ENCODE assay signal across 10 cellular contexts in the genomic region with DNA sequence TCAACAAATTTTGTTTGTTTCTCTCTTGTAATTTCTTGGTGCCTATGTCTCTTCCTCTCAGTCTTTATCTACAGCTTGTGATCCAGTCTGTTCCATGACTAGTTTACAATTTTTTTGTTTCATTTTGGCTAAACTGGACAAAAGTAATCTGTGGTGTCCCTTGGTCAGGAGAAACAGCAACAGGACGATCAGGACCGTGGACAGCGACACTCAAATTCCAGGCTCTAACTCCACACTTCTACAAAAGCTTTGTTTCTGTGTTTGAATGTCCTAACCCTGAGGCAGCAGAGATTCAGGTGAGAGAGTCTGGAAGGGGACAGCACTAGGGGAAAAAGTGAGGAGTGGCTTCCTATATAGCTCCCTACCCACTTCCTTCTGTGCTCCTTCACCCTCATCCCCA.
DNase-seq lines count a peak whose midpoint lies in the region; ATAC-seq lines count a peak whose summit lies in the region.
"Had no signal": no experiment of that assay in that cellular context is flagged by ENCODE, and none has a peak within 500 bp of the region (broad histone marks: within the 10 kb centered on the region; RNA-seq: fewer than 3 reads in every experiment).

No MANE protein-coding gene starts in this region.

- H3K4me3 ChIP-seq in HAP-1, result no peak overlapping the region

- H3K27me3 ChIP-seq in HAP-1 (ENCODE audit: low read depth), result no peaks in the 10 kb centered on the region

- in situ Hi-C loops in HAP-1 (cut with MboI; ENCODE audit: low sequenced_read_pairs), result no loop called here

- no peaks in the 10 kb centered on the region for H3K27me3 Mint-ChIP-seq in activated CD8-positive, alpha-beta T cell treated with anti-CD3 and anti-CD28 coated beads, Interleukin-2, amount 10 ng/mL, durations not matched to agents 7 days and 5 days (ENCODE audit: low read depth)
- H3K27me3 Mint-ChIP-seq: activated naive CD4-positive, alpha-beta T cell treated with anti-CD3 and anti-CD28 coated beads, Interleukin-2, amount 50 U/mL, for 24 hours had no signal

- no peak for ATAC-seq in activated CD8-positive, alpha-beta T cell treated with anti-CD3 and anti-CD28 coated beads, Interleukin-2, amount 10 ng/mL, durations not matched to agents 7 days and 5 days
- no peak for ATAC-seq in HG03378 (IDR thresholded peaks at IDR 0.05; ENCODE audit: unreplicated experiment)

- no peak overlapping the region for H3K4me3 Mint-ChIP-seq in activated CD8-positive, alpha-beta T cell treated with anti-CD3 and anti-CD28 coated beads, Interleukin-2, amount 10 ng/mL, durations not matched to agents 7 days and 5 days
- H3K4me3 Mint-ChIP-seq: activated naive CD4-positive, alpha-beta T cell treated with anti-CD3 and anti-CD28 coated beads, Interleukin-2, amount 50 U/mL, for 24 hours had no signal

- CTCF ChIA-PET in activated CD8-positive, alpha-beta T cell treated with anti-CD3 and anti-CD28 coated beads, Interleukin-2, amount 10 ng/mL, durations not matched to agents 7 days and 5 days (lab: Charles Lee), result no interaction called here

- no peaks in the 10 kb centered on the region for H3K36me3 Mint-ChIP-seq in activated CD8-positive, alpha-beta T cell treated with anti-CD3 and anti-CD28 coated beads, Interleukin-2, amount 10 ng/mL, durations not matched to agents 7 days and 5 days (ENCODE audit: low read depth)
- H3K36me3 Mint-ChIP-seq: activated naive CD4-positive, alpha-beta T cell treated with anti-CD3 and anti-CD28 coated beads, Interleukin-2, amount 50 U/mL, for 24 hours had no signal

- H3K4me1 ChIP-seq in HAP-1, result no peaks in the 10 kb centered on the region

- peaks cover 2% of the 10 kb centered on the region for H3K9me3 Mint-ChIP-seq in activated CD8-positive, alpha-beta T cell treated with anti-CD3 and anti-CD28 coated beads, Interleukin-2, amount 10 ng/mL, durations not matched to agents 7 days and 5 days (ENCODE audit: insufficient read depth)

- no peaks in the 10 kb centered on the region for H3K4me1 Mint-ChIP-seq in activated CD8-positive, alpha-beta T cell treated with anti-CD3 and anti-CD28 coated beads, Interleukin-2, amount 10 ng/mL, durations not matched to agents 7 days and 5 days (ENCODE audit: low read depth)
- H3K4me1 Mint-ChIP-seq: activated naive CD4-positive, alpha-beta T cell treated with anti-CD3 and anti-CD28 coated beads, Interleukin-2, amount 50 U/mL, for 24 hours had no signal

- POLR2A ChIA-PET in activated CD8-positive, alpha-beta T cell treated with anti-CD3 and anti-CD28 coated beads, Interleukin-2, amount 10 ng/mL, durations not matched to agents 7 days and 5 days (lab: Charles Lee), result no interaction called here

- no peak overlapping the region for H3K27ac Mint-ChIP-seq in activated CD8-positive, alpha-beta T cell treated with anti-CD3 and anti-CD28 coated beads, Interleukin-2, amount 10 ng/mL, durations not matched to agents 7 days and 5 days
- H3K27ac Mint-ChIP-seq: activated naive CD4-positive, alpha-beta T cell treated with anti-CD3 and anti-CD28 coated beads, Interleukin-2, amount 50 U/mL, for 24 hours had no signal

- no peaks in the 10 kb centered on the region for H3K36me3 ChIP-seq in HAP-1 (replicated peaks)

- DNase-seq in CD1c-positive myeloid dendritic cell (ENCODE audit: extremely low spot score) (peak; percentile 5), HAP-1 (ENCODE audit: low spot score in 2 of 2) (peak; percentile 12 to 57), islet precursor cell (peak; percentile 77), posterior vena cava (ENCODE audit: low spot score) (no peak), activated gamma-delta T cell treated with Interleukin-2 at 50 U/mL for 16 hours (no peak), NCI-H2107 treated with DMSO at 0.1 percent for 48 hours (lab: John Stamatoyannopoulos, UW; ENCODE audit: unreplicated experiment) (no peak)
- DNase-seq in activated CD8-positive, alpha-beta T cell treated with anti-CD3 and anti-CD28 coated beads, Interleukin-2, amount 10 ng/mL, durations not matched to agents 7 days and 5 days, result peak; percentile 22
- DNase-seq: KG1 had no signal

- H3K9me3 ChIP-seq in HAP-1, result no peaks in the 10 kb centered on the region

- intact Hi-C loops in posterior vena cava (cut with DNase I), result no loop called here

Comparison
In these comparisons a context has a peak if more than half of its experiments do, and no peak if none do; other contexts are left out.
1. DNase-seq: peak in CD1c-positive myeloid dendritic cell (single experiment), HAP-1 (2 of 2), activated CD8-positive, alpha-beta T cell treated with anti-CD3 and anti-CD28 coated beads, Interleukin-2, amount 10 ng/mL, durations not matched to agents 7 days and 5 days (single experiment) and islet precursor cell (single experiment); none in posterior vena cava (single experiment), activated gamma-delta T cell treated with Interleukin-2 at 50 U/mL for 16 hours (single experiment) and NCI-H2107 treated with DMSO at 0.1 percent for 48 hours (single experiment).